Comparison of ENCODE assay signal across 7 cellular contexts in the genomic region with DNA sequence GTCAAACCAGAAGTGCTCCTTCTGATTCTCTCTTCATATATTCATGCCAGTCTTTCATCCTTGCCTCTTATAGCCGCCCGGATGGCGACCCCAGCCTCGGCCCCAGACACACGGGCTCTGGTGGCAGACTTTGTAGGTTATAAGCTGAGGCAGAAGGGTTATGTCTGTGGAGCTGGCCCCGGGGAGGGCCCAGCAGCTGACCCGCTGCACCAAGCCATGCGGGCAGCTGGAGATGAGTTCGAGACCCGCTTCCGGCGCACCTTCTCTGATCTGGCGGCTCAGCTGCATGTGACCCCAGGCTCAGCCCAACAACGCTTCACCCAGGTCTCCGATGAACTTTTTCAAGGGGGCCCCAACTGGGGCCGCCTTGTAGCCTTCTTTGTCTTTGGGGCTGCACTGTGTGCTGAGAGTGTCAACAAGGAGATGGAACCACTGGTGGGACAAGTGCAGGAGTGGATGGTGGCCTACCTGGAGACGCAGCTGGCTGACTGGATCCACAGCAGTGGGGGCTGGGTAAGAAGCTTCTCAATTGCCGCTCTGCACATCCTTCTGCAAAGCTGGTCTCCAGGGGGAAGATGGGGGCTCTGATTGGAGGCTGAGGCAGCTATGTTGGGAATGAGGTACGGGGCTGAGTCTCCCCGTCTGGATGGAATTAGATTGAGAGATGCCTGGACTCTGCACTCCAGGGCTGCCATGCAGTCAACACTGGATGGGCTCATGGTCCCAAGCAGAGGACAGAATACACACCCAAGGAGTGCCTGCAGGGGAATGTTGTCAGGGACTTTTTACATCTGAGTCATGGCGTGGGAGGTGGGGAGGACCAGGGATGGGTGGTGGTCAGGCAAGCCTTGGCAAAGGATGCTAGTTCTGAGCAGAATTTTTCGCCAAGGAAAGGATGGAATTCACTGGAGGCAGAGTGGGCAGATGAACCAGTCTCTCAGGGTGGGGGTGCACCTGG. TPM values are rescaled to one million over a fixed set of nuclear protein-coding genes. Genes with fewer than 3 reads are reported as not detected.
DNase-seq lines count a peak whose midpoint lies in the region; ATAC-seq and TF ChIP-seq lines count a peak whose summit lies in the region.
"Had no signal": no experiment of that assay in that cellular context is flagged by ENCODE, and none has a peak within 500 bp of the region (broad histone marks: within the 10 kb centered on the region; RNA-seq: fewer than 3 reads in every experiment).

No MANE protein-coding gene starts in this region.

- H3K36me3 ChIP-seq in HUES6 (ENCODE audit: control insufficient read depth, insufficient read depth, low read length) = peaks cover 33% of the 10 kb centered on the region
- peaks cover 4% of the 10 kb centered on the region for H3K36me3 ChIP-seq in ectodermal cell (ENCODE audit: control insufficient read depth, insufficient read depth, low read length)

- TF ChIP-seq CTCF in retinal pigment epithelial cell (conservative IDR thresholded peaks at IDR 0.05; ENCODE audit: low read depth, low read length) = no peak

- DNase-seq in retinal pigment epithelial cell (ENCODE audit: low read depth) (no peak), GM19238 (ENCODE audit: insufficient read length, low spot score) (no peak)
- no peak for DNase-seq in stimulated activated CD4-positive, alpha-beta T cell treated with anti-CD3 and anti-CD28 coated beads, Interleukin-2, amount 100 ng/mL, for 24 hours
- DNase-seq: OCI-M1 had no signal

- peaks cover 11% of the 10 kb centered on the region; the same call in 1 of the 2 replicates for H3K4me1 ChIP-seq in HUES6 (ENCODE audit: control insufficient read depth, insufficient read depth, low read length)
- peaks cover 18% of the 10 kb centered on the region for H3K4me1 ChIP-seq in ectodermal cell (ENCODE audit: control insufficient read depth, insufficient read depth, low read length)

- no peak for ATAC-seq in HG03460 (IDR thresholded peaks at IDR 0.05; ENCODE audit: unreplicated experiment)

- 93% methylated on average over 22 of the region's 22 CpGs for WGBS in ectodermal cell, 2 experiments

- no peaks in the 10 kb centered on the region for H3K9me3 ChIP-seq in HUES6 (ENCODE audit: control insufficient read depth, insufficient read depth, low read depth, low read length)
- no peaks in the 10 kb centered on the region for H3K9me3 ChIP-seq in ectodermal cell (ENCODE audit: control insufficient read depth, low read length)

- H3K9ac ChIP-seq in HUES6 (ENCODE audit: low read length) = peak overlapping the region; percentile 44

- H3K27ac ChIP-seq in HUES6 (ENCODE audit: low read depth, low read length) (no peak overlapping the region), ectodermal cell (ENCODE audit: insufficient read depth, low read depth, low read length, poor library complexity, severe bottlenecking) (no peak overlapping the region)

- H3K27me3 ChIP-seq in HUES6 (ENCODE audit: control insufficient read depth, insufficient read depth, low read length) (peaks cover 14% of the 10 kb centered on the region), ectodermal cell (ENCODE audit: control insufficient read depth, insufficient read depth, low read length, poor library complexity, severe bottlenecking) (peaks cover 14% of the 10 kb centered on the region)

- H3K4me3 ChIP-seq in HUES6 (ENCODE audit: low read depth, low read length) (peak overlapping the region; percentile 90), ectodermal cell (ENCODE audit: insufficient read depth, low read depth, low read length) (peak overlapping the region; percentile 61), retinal pigment epithelial cell (ENCODE audit: low read length) (peak overlapping the region; percentile 94)

RNA-seq across cellular contexts. Expression of gene BCL2L2, which starts 1.3 kb away (rescaled TPM):
- polyA plus RNA-seq in ectodermal cell (2013, experiment 1 of 4) = 24.1 TPM
- 20.8 TPM for polyA plus RNA-seq in ectodermal cell (2013, experiment 2 of 4)
- polyA plus RNA-seq in ectodermal cell (2013, experiment 3 of 4) = 16.4 TPM
- polyA plus RNA-seq in ectodermal cell (2013, experiment 4 of 4) = 18.0 TPM

RNA-seq across cellular contexts. Expression of gene PPP1R3E, which starts 5.3 kb away (rescaled TPM):
- polyA plus RNA-seq in ectodermal cell (2013, experiment 1 of 4) = 17.7 TPM
- polyA plus RNA-seq in ectodermal cell (2013, experiment 2 of 4) = 20.5 TPM
- polyA plus RNA-seq in ectodermal cell (2013, experiment 3 of 4) = 12.4 TPM
- polyA plus RNA-seq in ectodermal cell (2013, experiment 4 of 4) = 18.0 TPM

RNA-seq across cellular contexts. Expression of gene PABPN1, which starts 13.3 kb away (rescaled TPM):
- 470 TPM for polyA plus RNA-seq in ectodermal cell (2013, experiment 1 of 4)
- polyA plus RNA-seq in ectodermal cell (2013, experiment 2 of 4) = 422 TPM
- 322 TPM for polyA plus RNA-seq in ectodermal cell (2013, experiment 3 of 4)
- polyA plus RNA-seq in ectodermal cell (2013, experiment 4 of 4) = 370 TPM

RNA-seq across cellular contexts. Expression of gene HOMEZ, which starts 22.0 kb away (rescaled TPM):
- polyA plus RNA-seq in ectodermal cell (2013, experiment 1 of 4) = 29.5 TPM
- polyA plus RNA-seq in ectodermal cell (2013, experiment 2 of 4) = 25.7 TPM
- polyA plus RNA-seq in ectodermal cell (2013, experiment 3 of 4) = 23.4 TPM
- 28.2 TPM for polyA plus RNA-seq in ectodermal cell (2013, experiment 4 of 4)

RNA-seq across cellular contexts. Expression of gene SLC22A17, which starts 44.7 kb away (rescaled TPM):
- 76.9 TPM for polyA plus RNA-seq in ectodermal cell (2013, experiment 1 of 4)
- polyA plus RNA-seq in ectodermal cell (2013, experiment 2 of 4) = 82.5 TPM
- 74.7 TPM for polyA plus RNA-seq in ectodermal cell (2013, experiment 3 of 4)
- polyA plus RNA-seq in ectodermal cell (2013, experiment 4 of 4) = 87.5 TPM
